In genomic region chr19:18006895-18007604, GRCh38 we compare ENCODE assay signal across 8 cellular contexts. TPM values are rescaled to one million over a fixed set of nuclear protein-coding genes. Genes with fewer than 3 reads are reported as not detected.
DNase-seq lines count a peak whose midpoint lies in the region; ATAC-seq and TF ChIP-seq lines count a peak whose summit lies in the region.

No MANE protein-coding gene starts in this region.

- no peaks in the 10 kb centered on the region for H3K4me1 ChIP-seq in HUES64 (ENCODE audit: insufficient read depth, low read length)
- no peaks in the 10 kb centered on the region for H3K4me1 ChIP-seq in RWPE2 (ENCODE audit: insufficient read depth, poor library complexity, severe bottlenecking)
- peaks cover 6% of the 10 kb centered on the region for H3K4me1 ChIP-seq in neuron (ENCODE audit: insufficient read depth, low read length)
- peaks cover 2 to 54% (median 44%) of the 10 kb centered on the region in 5 donors for H3K4me1 ChIP-seq in subcutaneous abdominal adipose tissue (ENCODE audit: control insufficient read depth in 5 of 5, insufficient read depth in 5 of 5, low read length in 5 of 5)

- peak; percentile 49 for ATAC-seq in GM19023 (IDR thresholded peaks at IDR 0.05; ENCODE audit: unreplicated experiment)
- ATAC-seq in RWPE2 (ENCODE audit: low read depth) = peak; percentile 85

- H3K27me3 ChIP-seq in HUES64 (ENCODE audit: insufficient read depth, low read length) (peaks cover 5% of the 10 kb centered on the region), RWPE2 (ENCODE audit: insufficient read depth, poor library complexity, severe bottlenecking) (no peaks in the 10 kb centered on the region), neuron (ENCODE audit: insufficient read depth, low read length) (peaks cover 5% of the 10 kb centered on the region), subcutaneous abdominal adipose tissue (ENCODE audit: control insufficient read depth in 5 of 5, insufficient read depth in 4 of 5, low read length in 5 of 5) (no peaks in the 10 kb centered on the region)

- WGBS in HUES64 = 1% methylated on average over 41 of the region's 41 CpGs

- H3K9me3 ChIP-seq in HUES64 (ENCODE audit: insufficient read depth, low read depth, low read length) = no peaks in the 10 kb centered on the region
- no peaks in the 10 kb centered on the region for H3K9me3 ChIP-seq in RWPE2 (ENCODE audit: severe bottlenecking)
- H3K9me3 ChIP-seq in neuron (ENCODE audit: low read length) = no peaks in the 10 kb centered on the region
- H3K9me3 ChIP-seq in subcutaneous abdominal adipose tissue (ENCODE audit: control insufficient read depth in 5 of 5, low read length in 5 of 5) = no peaks in the 10 kb centered on the region

- 0 out of 2 replicates have a peak, but pooled peaks cover 5% of the 10 kb centered on the region for H3K36me3 ChIP-seq in HUES64 (ENCODE audit: insufficient read depth, low read length)
- H3K36me3 ChIP-seq in RWPE2 (ENCODE audit: low read depth) = peaks cover 16% of the 10 kb centered on the region
- H3K36me3 ChIP-seq in neuron (ENCODE audit: insufficient read depth, low read length) = no peaks in the 10 kb centered on the region
- H3K36me3 ChIP-seq in subcutaneous abdominal adipose tissue (ENCODE audit: control insufficient read depth in 5 of 5, insufficient read depth in 5 of 5, low read length in 5 of 5) = peaks cover 0 to 32% (median 26%) of the 10 kb centered on the region in 5 donors

- H3K4me3 ChIP-seq in AG10803 (ENCODE audit: low read length) = peak overlapping the region; percentile 64
- peak overlapping the region; percentile 60 for H3K4me3 ChIP-seq in HUES64 (ENCODE audit: low read length)
- peak overlapping the region; percentile 29 for H3K4me3 ChIP-seq in RWPE2 (ENCODE audit: severe bottlenecking)
- peak overlapping the region; percentile 10 for H3K4me3 ChIP-seq in neuron (ENCODE audit: low read length)
- peak overlapping the region; percentile 70 to 86 (median 75) for H3K4me3 ChIP-seq in subcutaneous abdominal adipose tissue (ENCODE audit: low read depth in 1 of 5, low read length in 5 of 5)

- H3K9ac ChIP-seq in HUES64 (ENCODE audit: low read depth, low read length) = no peak overlapping the region
- H3K9ac ChIP-seq in subcutaneous abdominal adipose tissue (ENCODE audit: low read length in 5 of 5) = peak overlapping the region in 4 of 5 donors; percentile 63 to 75 (median 66)

- TF ChIP-seq CTCF in AG10803 (conservative IDR thresholded peaks at IDR 0.05; ENCODE audit: low read length) (peak; percentile 89), RWPE2 (IDR thresholded peaks at IDR 0.05; ENCODE audit: poor library complexity, severe bottlenecking) (peak; percentile 98)

- H3K27ac ChIP-seq in HUES64 (ENCODE audit: low read depth, low read length) (no peak overlapping the region), RWPE2 (ENCODE audit: poor library complexity, severe bottlenecking) (peak overlapping the region; percentile 4), subcutaneous abdominal adipose tissue (ENCODE audit: low read depth, low read length) (peak overlapping the region; percentile 87)

- peak overlapping the region; percentile 27 for H2AFZ ChIP-seq in neuron (ENCODE audit: low read depth, low read length)

- DNase-seq in AG10803 (ENCODE audit: low read depth) = peak; percentile 57
- DNase-seq in RWPE2 (ENCODE audit: low spot score) = no peak
- peak; percentile 71 for DNase-seq in activated gamma-delta T cell treated with anti-CD3 and anti-CD28 coated beads, Interleukin-2, amount 50 U/mL, for 16 hours (ENCODE audit: low read depth)
- DNase-seq in foreskin melanocyte = peak; percentile 57

RNA-seq across cellular contexts. Expression of gene ARRDC2, which starts 0.9 kb away (rescaled TPM):
- polyA plus RNA-seq in HUES64 (2013, experiment 1 of 2) = 2.0 TPM
- 3.6 TPM for polyA plus RNA-seq in HUES64 (2013, experiment 2 of 2)

RNA-seq across cellular contexts. Expression of gene KCNN1, which starts 40.1 kb away (rescaled TPM):
- 4.9 TPM for polyA plus RNA-seq in HUES64 (2013, experiment 1 of 2)
- polyA plus RNA-seq in HUES64 (2013, experiment 2 of 2) = 7.4 TPM

Comparison
In these comparisons a context has a peak if more than half of its experiments do, and no peak if none do; other contexts are left out.
1. H3K4me3 ChIP-seq: peak in every context shown above with its lines; median percentile 75 in subcutaneous abdominal adipose tissue; 64 in AG10803; 60 in HUES64; 29 in RWPE2; 10 in neuron.